In genomic region chr19:49492573-49493411, GRCh38 we compare ENCODE assay signal across 8 cellular contexts. TPM values are rescaled to one million over a fixed set of nuclear protein-coding genes. Genes with fewer than 3 reads are reported as not detected.
DNase-seq lines count a peak whose midpoint lies in the region; ATAC-seq and TF ChIP-seq lines count a peak whose summit lies in the region.

No MANE protein-coding gene starts in this region.

- H3K9me3 ChIP-seq in OCI-LY7 (ENCODE audit: low read length) (no peaks in the 10 kb centered on the region), ovary (no peaks in the 10 kb centered on the region), vagina (no peaks in the 10 kb centered on the region)

- POLR2A ChIA-PET in OCI-LY7 (lab: Charles Lee), result no interaction called here

- H3K36me3 ChIP-seq in OCI-LY7 (ENCODE audit: insufficient read depth, low read length) (peaks cover 73% of the 10 kb centered on the region), ovary (no peaks in the 10 kb centered on the region), vagina (peaks cover 3 to 44% of the 10 kb centered on the region in 2 donors)

- H3K9me2 ChIP-seq in OCI-LY7 (ENCODE audit: insufficient read depth, low read length), result no peaks in the 10 kb centered on the region

- H3K27me3 Mint-ChIP-seq in activated T-cell treated with anti-CD3 and anti-CD28 coated beads, Interleukin-2, amount 50 U/mL, for 4 hours (ENCODE audit: low read depth), result no peaks in the 10 kb centered on the region
- H3K27me3 Mint-ChIP-seq in brain, result peaks cover 17% of the 10 kb centered on the region
- H3K27me3 Mint-ChIP-seq in stimulated activated naive CD8-positive, alpha-beta T cell treated with anti-CD3 and anti-CD28 coated beads, Interleukin-15, amount 100 ng/mL, for 72 hours, result no peaks in the 10 kb centered on the region

- ATAC-seq in activated T-cell treated with anti-CD3 and anti-CD28 coated beads, Interleukin-2, amount 50 U/mL, for 4 hours, result peak; percentile 3
- ATAC-seq in stimulated activated naive CD8-positive, alpha-beta T cell treated with anti-CD3 and anti-CD28 coated beads, Interleukin-15, amount 100 ng/mL, for 72 hours, result no peak
- no peak for ATAC-seq in HG02571 (IDR thresholded peaks at IDR 0.05; ENCODE audit: unreplicated experiment)

- H3K4me1 ChIP-seq in OCI-LY7 (ENCODE audit: insufficient read depth, low read length, poor library complexity, severe bottlenecking), result peaks cover 55% of the 10 kb centered on the region
- H3K4me1 ChIP-seq in ovary (ENCODE audit: insufficient read depth), result peaks cover 15% of the 10 kb centered on the region
- H3K4me1 ChIP-seq in vagina, result peaks cover 49% of the 10 kb centered on the region

- H3K9me3 Mint-ChIP-seq in activated T-cell treated with anti-CD3 and anti-CD28 coated beads, Interleukin-2, amount 50 U/mL, for 4 hours, result no peaks in the 10 kb centered on the region
- peaks cover 0 to 7% (median 0%) of the 10 kb centered on the region in 5 experiments for H3K9me3 Mint-ChIP-seq in brain
- no peaks in the 10 kb centered on the region for H3K9me3 Mint-ChIP-seq in stimulated activated naive CD8-positive, alpha-beta T cell treated with anti-CD3 and anti-CD28 coated beads, Interleukin-15, amount 100 ng/mL, for 72 hours

- no TSS peak for BruUV-seq in OCI-LY7 (replicated peaks; lab: Mats Ljungman, UMichigan)

- no peak for TF ChIP-seq CTCF in OCI-LY7 (conservative IDR thresholded peaks at IDR 0.05; ENCODE audit: low read length)
- TF ChIP-seq CTCF in brain (conservative IDR thresholded peaks at IDR 0.05), result no peak
- TF ChIP-seq CTCF in ovary (IDR thresholded peaks at IDR 0.05), result no peak
- no peak for TF ChIP-seq CTCF in vagina (IDR thresholded peaks at IDR 0.05)

- no peak for TF ChIP-seq EP300 in ovary (IDR thresholded peaks at IDR 0.05)

- no peak for TF ChIP-seq POLR2A in ovary (IDR thresholded peaks at IDR 0.05)
- no peak for TF ChIP-seq POLR2A in vagina (IDR thresholded peaks at IDR 0.05)

- H3K79me2 ChIP-seq in OCI-LY7 (ENCODE audit: insufficient read depth, low read depth, low read length), result peaks cover 46% of the 10 kb centered on the region

- intact Hi-C loops in OCI-LY7 (cut with micrococcal nuclease; ENCODE audit: unreplicated experiment) (loop anchor here (10.0 kb wide), 2 partner anchors 272 to 858 kb away; partner anchors contain the start of genes AP2A1, DBP and TSKS), ovary (cut with DNase I) (no loop called here), vagina (cut with DNase I) (loop anchor here (10.0 kb wide), 1 partner anchor 172 kb away; the partner anchor contains the start of genes BCL2L12 and IRF3)

- 43 to 55% (median 46%) methylated on average over 12 of the region's 12 CpGs for WGBS in ovary, 3 donors

- CTCF ChIA-PET in OCI-LY7 (lab: Charles Lee; ENCODE audit: unreplicated experiment), result no interaction called here

- H3K4me2 ChIP-seq in OCI-LY7 (ENCODE audit: low read length), result peak overlapping the region; percentile 9; the same call in 1 of the 2 replicates

- no peaks in the 10 kb centered on the region for H3K27me3 ChIP-seq in ovary
- no peaks in the 10 kb centered on the region for H3K27me3 ChIP-seq in vagina

- H4K20me1 ChIP-seq in OCI-LY7 (ENCODE audit: insufficient read depth, low read length), result peaks cover 15% of the 10 kb centered on the region

- H2AFZ ChIP-seq in OCI-LY7 (ENCODE audit: low read length), result no peak overlapping the region

- H3K4me1 Mint-ChIP-seq in activated T-cell treated with anti-CD3 and anti-CD28 coated beads, Interleukin-2, amount 50 U/mL, for 4 hours (ENCODE audit: low read depth), result peaks cover 46% of the 10 kb centered on the region
- peaks cover 46% of the 10 kb centered on the region for H3K4me1 Mint-ChIP-seq in brain
- H3K4me1 Mint-ChIP-seq in stimulated activated naive CD8-positive, alpha-beta T cell treated with anti-CD3 and anti-CD28 coated beads, Interleukin-15, amount 100 ng/mL, for 72 hours, result peaks cover 75% of the 10 kb centered on the region

- no peak overlapping the region for H3K4me3 ChIP-seq in OCI-LY7 (ENCODE audit: low read depth, low read length, poor library complexity, severe bottlenecking)
- H3K4me3 ChIP-seq in ovary, result no peak overlapping the region
- no peak overlapping the region for H3K4me3 ChIP-seq in vagina

- peak overlapping the region; percentile 49 for H3K4me3 Mint-ChIP-seq in activated T-cell treated with anti-CD3 and anti-CD28 coated beads, Interleukin-2, amount 50 U/mL, for 4 hours
- H3K4me3 Mint-ChIP-seq in brain, result peak overlapping the region in 4 of 5 experiments; percentile 13 to 68 (median 43)
- H3K4me3 Mint-ChIP-seq in stimulated activated naive CD8-positive, alpha-beta T cell treated with anti-CD3 and anti-CD28 coated beads, Interleukin-15, amount 100 ng/mL, for 72 hours, result no peak overlapping the region

- H3K27ac Mint-ChIP-seq in brain, result peak overlapping the region; percentile 11 to 94 (median 83)
- peak overlapping the region; percentile 64 to 85 for H3K27ac Mint-ChIP-seq in stimulated activated naive CD8-positive, alpha-beta T cell treated with anti-CD3 and anti-CD28 coated beads, Interleukin-15, amount 100 ng/mL, for 72 hours

- H3K36me3 Mint-ChIP-seq in activated T-cell treated with anti-CD3 and anti-CD28 coated beads, Interleukin-2, amount 50 U/mL, for 4 hours (ENCODE audit: insufficient read depth), result peaks cover 64% of the 10 kb centered on the region
- peaks cover 69% of the 10 kb centered on the region for H3K36me3 Mint-ChIP-seq in brain

- no peak for DNase-seq in activated T-cell treated with anti-CD3 and anti-CD28 coated beads, Interleukin-2, amount 50 U/mL, for 4 hours
- DNase-seq in activated T-cell treated with anti-CD3 and anti-CD28 coated beads for 4 hours (no peak), OCI-LY7 (ENCODE audit: low spot score) (peak; percentile 44), ovary (no peak), vagina (ENCODE audit: extremely low spot score in 2 of 2) (no peak)
- DNase-seq in stimulated activated naive CD8-positive, alpha-beta T cell treated with anti-CD3 and anti-CD28 coated beads, Interleukin-15, amount 100 ng/mL, for 72 hours, result no peak

- H3K27ac ChIP-seq in OCI-LY7 (ENCODE audit: low read depth, low read length, poor library complexity, severe bottlenecking), result peak overlapping the region; percentile 94
- no peak overlapping the region for H3K27ac ChIP-seq in ovary
- no peak overlapping the region for H3K27ac ChIP-seq in vagina

RNA-seq across cellular contexts. Expression of gene RPS11, which starts 3.4 kb away (rescaled TPM):
- total RNA-seq in activated T-cell treated with anti-CD3 and anti-CD28 coated beads, Interleukin-2, amount 50 U/mL, for 4 hours, result 1,000 to 10,000 TPM; 2,890 to 3,149 (median 2,904) TPM
- total RNA-seq in OCI-LY7 (2014; rRNA removed; shearing (Covaris generic)), result 6,180 and 6,539 TPM in 2 replicates
- total RNA-seq in OCI-LY7 (2022) (2,366 and 2,673 TPM in 2 replicates), ovary (over 10,000 TPM in 2 of 7 donors, 1,000 to 10,000 TPM in 5; 2,881 to 13,366 (median 4,211) TPM), vagina (4,897 TPM)
- polyA plus RNA-seq in brain (ENCODE audit: insufficient read depth, low read depth, low replicate concordance) (6,171 TPM), ovary (1,000 to 10,000 TPM; 8,754 to 9,572 TPM)

RNA-seq across cellular contexts. Expression of gene RPL13A, which starts 5.4 kb away (rescaled TPM):
- total RNA-seq in activated T-cell treated with anti-CD3 and anti-CD28 coated beads, Interleukin-2, amount 50 U/mL, for 4 hours, result 1,000 to 10,000 TPM; 4,599 to 4,940 (median 4,852) TPM
- total RNA-seq in OCI-LY7 (2014; rRNA removed; shearing (Covaris generic)), result 6,720 and 8,461 TPM in 2 replicates
- total RNA-seq in OCI-LY7 (2022), result 2,999 and 3,606 TPM in 2 replicates
- 2,708 TPM for polyA plus RNA-seq in brain (ENCODE audit: insufficient read depth, low read depth, low replicate concordance)
- total RNA-seq in ovary, result 1,000 to 10,000 TPM; 4,998 to 9,736 (median 6,664) TPM
- polyA plus RNA-seq in ovary, result 1,000 to 10,000 TPM; 3,682 to 6,907 TPM
- 3,900 TPM for total RNA-seq in vagina

RNA-seq across cellular contexts. Expression of gene FLT3LG, which starts 18.8 kb away (rescaled TPM):
- total RNA-seq in activated T-cell treated with anti-CD3 and anti-CD28 coated beads, Interleukin-2, amount 50 U/mL, for 4 hours, result 10 to 100 TPM; 52.3 to 64.8 (median 56.9) TPM
- total RNA-seq in OCI-LY7 (2014; rRNA removed; shearing (Covaris generic)), result 8.2 and 10.1 TPM in 2 replicates
- 8.4 and 11.7 TPM in 2 replicates for total RNA-seq in OCI-LY7 (2022)
- polyA plus RNA-seq in brain (ENCODE audit: insufficient read depth, low read depth, low replicate concordance), result 8.0 TPM
- 10 to 100 TPM in 5 of 7 donors, 1 to 10 TPM in 2; 5.1 to 15.2 (median 12.2) TPM for total RNA-seq in ovary
- 10 to 100 TPM in 1 of 2 donors, 1 to 10 TPM in 1; 3.9 to 15.3 TPM for polyA plus RNA-seq in ovary
- 10.1 TPM for total RNA-seq in vagina

RNA-seq across cellular contexts. Expression of gene FCGRT, which starts 19.7 kb away (rescaled TPM):
- 1 to 10 TPM; 5.8 to 9.5 (median 8.9) TPM for total RNA-seq in activated T-cell treated with anti-CD3 and anti-CD28 coated beads, Interleukin-2, amount 50 U/mL, for 4 hours
- total RNA-seq in OCI-LY7 (2014; rRNA removed; shearing (Covaris generic)), result 19.4 and 20.9 TPM in 2 replicates
- total RNA-seq in OCI-LY7 (2022), result 10.7 and 11.6 TPM in 2 replicates
- 80.4 TPM for polyA plus RNA-seq in brain (ENCODE audit: insufficient read depth, low read depth, low replicate concordance)
- 100 to 1,000 TPM; 158 to 247 (median 238) TPM for total RNA-seq in ovary
- polyA plus RNA-seq in ovary, result 100 to 1,000 TPM; 180 to 295 TPM
- 166 TPM for total RNA-seq in vagina

RNA-seq across cellular contexts. Expression of gene RCN3, which starts 35.0 kb away (rescaled TPM):
- total RNA-seq in activated T-cell treated with anti-CD3 and anti-CD28 coated beads, Interleukin-2, amount 50 U/mL, for 4 hours, result 1 to 10 TPM; 2.4 to 4.0 (median 3.5) TPM
- 0.77 and 1.4 TPM in 2 replicates for total RNA-seq in OCI-LY7 (2014; rRNA removed; shearing (Covaris generic))
- total RNA-seq in OCI-LY7 (2022) (1.3 and 2.1 TPM in 2 replicates), ovary (10 to 100 TPM; 26.4 to 54.8 (median 37.8) TPM), vagina (22.6 TPM)
- polyA plus RNA-seq in brain (ENCODE audit: insufficient read depth, low read depth, low replicate concordance) (14.2 TPM), ovary (10 to 100 TPM; 13.6 to 37.5 TPM)

Comparison
In these comparisons a context has a peak if more than half of its experiments do, and no peak if none do; other contexts are left out.
1. ATAC-seq: peak in activated T-cell treated with anti-CD3 and anti-CD28 coated beads, Interleukin-2, amount 50 U/mL, for 4 hours (2 of 2); none in stimulated activated naive CD8-positive, alpha-beta T cell treated with anti-CD3 and anti-CD28 coated beads, Interleukin-15, amount 100 ng/mL, for 72 hours (single experiment) and HG02571 (single experiment).
2. H3K4me3 Mint-ChIP-seq: peak in activated T-cell treated with anti-CD3 and anti-CD28 coated beads, Interleukin-2, amount 50 U/mL, for 4 hours (single experiment) and brain (4 of 5); none in stimulated activated naive CD8-positive, alpha-beta T cell treated with anti-CD3 and anti-CD28 coated beads, Interleukin-15, amount 100 ng/mL, for 72 hours (0 of 2).
3. intact Hi-C loops: an anchor here in OCI-LY7 (10.0 kb wide) and vagina (10.0 kb wide); none called in ovary.